ENCODE assay signal across 16 cellular contexts in the genomic region with DNA sequence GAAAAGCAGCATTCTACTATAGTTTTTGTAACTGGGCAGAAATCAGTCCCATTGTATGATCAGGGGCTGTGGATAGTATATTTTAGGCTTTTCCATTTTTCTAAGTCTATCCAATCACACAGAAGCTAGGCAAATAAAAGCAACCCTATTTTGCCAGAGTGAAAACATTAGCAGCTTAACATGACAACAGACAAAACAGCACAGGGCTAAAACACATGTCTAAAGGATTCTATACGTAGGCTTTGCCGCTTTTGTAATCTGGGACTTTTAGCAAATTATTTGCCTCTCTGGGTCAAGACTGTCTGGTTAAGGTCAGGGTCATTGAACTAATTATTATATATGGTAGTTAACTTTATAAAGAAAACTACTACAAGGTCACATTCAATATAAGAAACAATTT.
"Had no signal": no experiment of that assay in that cellular context is flagged by ENCODE, and none has a peak within 500 bp of the region (broad histone marks: within the 10 kb centered on the region; RNA-seq: fewer than 3 reads in every experiment).

No MANE protein-coding gene starts in this region.

- H3K4me1 ChIP-seq: colonic mucosa, foreskin keratinocyte had no signal

- H3K9me3 ChIP-seq: colonic mucosa, esophagus squamous epithelium, spleen had no signal

- DNase-seq: colonic mucosa; dermis blood vessel endothelial cell; esophagus squamous epithelium; foreskin keratinocyte; hippocampal formation; left colon; natural killer cell; posterior cingulate gyrus; right cardiac atrium; spleen; stimulated activated CD4-positive, alpha-beta T cell treated with anti-CD3 and anti-CD28 coated beads, Interleukin-2, amount 100 ng/mL, for 24 hours; stimulated activated CD4-positive, alpha-beta T cell treated with anti-CD3 and anti-CD28 coated beads, Interleukin-4, amount 100 ng/mL, for 4 hours; stimulated activated naive B cell treated with anti-CD40 and anti-IgM and Interleukin-4, amounts not matched to agents 10 μg/mL and 1 μg/mL and 100 μg/mL, for 72 hours; stimulated activated naive CD8-positive, alpha-beta T cell treated with anti-CD3 and anti-CD28 coated beads, Interleukin-15, amount 100 ng/mL, for 72 hours; substantia nigra; trophoblast cell had no signal

- H3K27me3 ChIP-seq: colonic mucosa, spleen had no signal

- ATAC-seq: foreskin keratinocyte; left colon; natural killer cell; right cardiac atrium; stimulated activated naive B cell treated with anti-CD40 and anti-IgM and Interleukin-4, amounts not matched to agents 10 μg/mL and 1 μg/mL and 100 μg/mL, for 72 hours; stimulated activated naive CD8-positive, alpha-beta T cell treated with anti-CD3 and anti-CD28 coated beads, Interleukin-15, amount 100 ng/mL, for 72 hours had no signal

- H3K36me3 ChIP-seq: colonic mucosa, esophagus squamous epithelium, spleen had no signal

- H3K4me3 ChIP-seq: colonic mucosa, esophagus squamous epithelium, spleen had no signal

- H3K27ac ChIP-seq: colonic mucosa, esophagus squamous epithelium, foreskin keratinocyte, spleen had no signal
